Comparison of ENCODE assay signal across 27 cellular contexts in genomic region chr11:12733091-12733490, GRCh38. TPM values are rescaled to one million over a fixed set of nuclear protein-coding genes. Genes with fewer than 3 reads are reported as not detected.
"Had no signal": no experiment of that assay in that cellular context is flagged by ENCODE, and none has a peak within 500 bp of the region (broad histone marks: within the 10 kb centered on the region; RNA-seq: fewer than 3 reads in every experiment).

No MANE protein-coding gene starts in this region.

- H3K9me3 ChIP-seq: left lung, right atrium auricular region, testis, transverse colon had no signal

- H3K4me1 Mint-ChIP-seq: activated naive CD4-positive, alpha-beta T cell treated with anti-CD3 and anti-CD28 coated beads, Interleukin-2, amount 10 ng/mL, durations not matched to agents 7 days and 5 days; activated naive CD8-positive, alpha-beta T cell treated with anti-CD3 and anti-CD28 coated beads, Interleukin-2, amount 10 ng/mL, durations not matched to agents 7 days and 5 days; immature natural killer cell; naive thymus-derived CD8-positive, alpha-beta T cell had no signal

- H3K9ac ChIP-seq: neural progenitor cell, parathyroid adenoma had no signal

- DNase-seq: activated CD4-positive, alpha-beta T cell treated with anti-CD3 and anti-CD28 coated beads for 4 hours; activated CD4-positive, alpha-beta T cell treated with anti-CD3 and anti-CD28 coated beads, Interleukin-2, amount 50 U/mL, for 48 hours; activated CD8-positive, alpha-beta memory T cell treated with anti-CD3 and anti-CD28 coated beads, Interleukin-2, amount 50 U/mL, for 4 hours; activated gamma-delta T cell; activated naive CD4-positive, alpha-beta T cell treated with anti-CD3 and anti-CD28 coated beads, Interleukin-2, amount 10 ng/mL, durations not matched to agents 7 days and 5 days; activated naive CD8-positive, alpha-beta T cell treated with anti-CD3 and anti-CD28 coated beads, Interleukin-2, amount 10 ng/mL, durations not matched to agents 7 days and 5 days; activated T-cell treated with anti-CD3 and anti-CD28 coated beads, Interleukin-2, amount 50 U/mL, for 1 hour; brain microvascular endothelial cell; caudate nucleus; cortex of kidney; effector memory CD8-positive, alpha-beta T cell; hypothalamus; immature natural killer cell; kidney glomerular epithelial cell; left lung; naive thymus-derived CD8-positive, alpha-beta T cell; occipital lobe; stimulated activated CD4-positive, alpha-beta T cell treated with anti-CD3 and anti-CD28 coated beads, Interleukin-12 subunit alpha, Interleukin-12 subunit beta, amount 100 ng/mL, for 4 hours; stimulated activated CD4-positive, alpha-beta T cell treated with anti-CD3 and anti-CD28 coated beads, Interleukin-4, amount 100 ng/mL, for 1 hour; stimulated activated naive CD8-positive, alpha-beta T cell treated with anti-CD3 and anti-CD28 coated beads, Interleukin-15, Interleukin-2, amounts not matched to agents 100 U/mL and 50 U/mL, for 24 hours; T-helper 1 cell; testis; transverse colon had no signal

- H3K27me3 ChIP-seq: brain microvascular endothelial cell, left lung, neural progenitor cell, right atrium auricular region, testis, transverse colon had no signal

- H3K4me1 ChIP-seq: left lung had no signal

- H3K36me3 Mint-ChIP-seq: activated naive CD4-positive, alpha-beta T cell treated with anti-CD3 and anti-CD28 coated beads, Interleukin-2, amount 10 ng/mL, durations not matched to agents 7 days and 5 days; activated naive CD8-positive, alpha-beta T cell treated with anti-CD3 and anti-CD28 coated beads, Interleukin-2, amount 10 ng/mL, durations not matched to agents 7 days and 5 days; immature natural killer cell; naive thymus-derived CD8-positive, alpha-beta T cell had no signal

- H2AFZ ChIP-seq: neural progenitor cell, parathyroid adenoma had no signal

- H3K4me3 ChIP-seq: left lung, lung, neural progenitor cell, right atrium auricular region, testis, transverse colon had no signal

- H3K27ac ChIP-seq: brain microvascular endothelial cell, left lung, neural progenitor cell, parathyroid adenoma, right atrium auricular region, testis, transverse colon had no signal

- H3K4me2 ChIP-seq: neural progenitor cell had no signal

- H3K9me3 Mint-ChIP-seq: activated naive CD4-positive, alpha-beta T cell treated with anti-CD3 and anti-CD28 coated beads, Interleukin-2, amount 10 ng/mL, durations not matched to agents 7 days and 5 days; activated naive CD8-positive, alpha-beta T cell treated with anti-CD3 and anti-CD28 coated beads, Interleukin-2, amount 10 ng/mL, durations not matched to agents 7 days and 5 days; effector memory CD8-positive, alpha-beta T cell; naive thymus-derived CD8-positive, alpha-beta T cell; neural progenitor cell had no signal

- H3K36me3 ChIP-seq: brain microvascular endothelial cell, left lung, neural progenitor cell, right atrium auricular region, transverse colon had no signal

- H3K4me3 Mint-ChIP-seq: activated naive CD4-positive, alpha-beta T cell treated with anti-CD3 and anti-CD28 coated beads, Interleukin-2, amount 10 ng/mL, durations not matched to agents 7 days and 5 days; activated naive CD8-positive, alpha-beta T cell treated with anti-CD3 and anti-CD28 coated beads, Interleukin-2, amount 10 ng/mL, durations not matched to agents 7 days and 5 days; effector memory CD8-positive, alpha-beta T cell; immature natural killer cell; naive thymus-derived CD8-positive, alpha-beta T cell; neural progenitor cell had no signal

- ATAC-seq: effector memory CD8-positive, alpha-beta T cell; left lung; naive thymus-derived CD8-positive, alpha-beta T cell; stimulated activated naive CD8-positive, alpha-beta T cell treated with anti-CD3 and anti-CD28 coated beads, Interleukin-15, Interleukin-2, amounts not matched to agents 100 U/mL and 50 U/mL, for 24 hours had no signal

- H3K27ac Mint-ChIP-seq: activated naive CD4-positive, alpha-beta T cell treated with anti-CD3 and anti-CD28 coated beads, Interleukin-2, amount 10 ng/mL, durations not matched to agents 7 days and 5 days; activated naive CD8-positive, alpha-beta T cell treated with anti-CD3 and anti-CD28 coated beads, Interleukin-2, amount 10 ng/mL, durations not matched to agents 7 days and 5 days; effector memory CD8-positive, alpha-beta T cell; immature natural killer cell; naive thymus-derived CD8-positive, alpha-beta T cell; neural progenitor cell had no signal

RNA-seq across cellular contexts. Expression of gene TEAD1, which starts 58.9 kb away (rescaled TPM):
- total RNA-seq: activated naive CD8-positive, alpha-beta T cell treated with anti-CD3 and anti-CD28 coated beads, Interleukin-2, amount 10 ng/mL, durations not matched to agents 7 days and 5 days; naive thymus-derived CD8-positive, alpha-beta T cell had no signal
- polyA plus RNA-seq: immature natural killer cell; naive thymus-derived CD8-positive, alpha-beta T cell had no signal
